In genomic region chr19:30391052-30391451, GRCh38 we compare ENCODE assay signal across 1 cellular context.
TF ChIP-seq lines count a peak whose summit lies in the region.

No MANE protein-coding gene starts in this region.

TF ChIP-seq in GM23338, 12 proteins besides CTCF, POLR2A, EP300 and RAD21 (continued from another document):
- TF ChIP-seq, protein P1, sequence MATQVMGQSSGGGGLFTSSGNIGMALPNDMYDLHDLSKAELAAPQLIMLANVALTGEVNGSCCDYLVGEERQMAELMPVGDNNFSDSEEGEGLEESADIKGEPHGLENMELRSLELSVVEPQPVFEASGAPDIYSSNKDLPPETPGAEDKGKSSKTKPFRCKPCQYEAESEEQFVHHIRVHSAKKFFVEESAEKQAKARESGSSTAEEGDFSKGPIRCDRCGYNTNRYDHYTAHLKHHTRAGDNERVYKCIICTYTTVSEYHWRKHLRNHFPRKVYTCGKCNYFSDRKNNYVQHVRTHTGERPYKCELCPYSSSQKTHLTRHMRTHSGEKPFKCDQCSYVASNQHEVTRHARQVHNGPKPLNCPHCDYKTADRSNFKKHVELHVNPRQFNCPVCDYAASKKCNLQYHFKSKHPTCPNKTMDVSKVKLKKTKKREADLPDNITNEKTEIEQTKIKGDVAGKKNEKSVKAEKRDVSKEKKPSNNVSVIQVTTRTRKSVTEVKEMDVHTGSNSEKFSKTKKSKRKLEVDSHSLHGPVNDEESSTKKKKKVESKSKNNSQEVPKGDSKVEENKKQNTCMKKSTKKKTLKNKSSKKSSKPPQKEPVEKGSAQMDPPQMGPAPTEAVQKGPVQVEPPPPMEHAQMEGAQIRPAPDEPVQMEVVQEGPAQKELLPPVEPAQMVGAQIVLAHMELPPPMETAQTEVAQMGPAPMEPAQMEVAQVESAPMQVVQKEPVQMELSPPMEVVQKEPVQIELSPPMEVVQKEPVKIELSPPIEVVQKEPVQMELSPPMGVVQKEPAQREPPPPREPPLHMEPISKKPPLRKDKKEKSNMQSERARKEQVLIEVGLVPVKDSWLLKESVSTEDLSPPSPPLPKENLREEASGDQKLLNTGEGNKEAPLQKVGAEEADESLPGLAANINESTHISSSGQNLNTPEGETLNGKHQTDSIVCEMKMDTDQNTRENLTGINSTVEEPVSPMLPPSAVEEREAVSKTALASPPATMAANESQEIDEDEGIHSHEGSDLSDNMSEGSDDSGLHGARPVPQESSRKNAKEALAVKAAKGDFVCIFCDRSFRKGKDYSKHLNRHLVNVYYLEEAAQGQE (IDR thresholded peaks at IDR 0.05; ENCODE audit: unreplicated experiment): no peak
- TF ChIP-seq STAT1 (IDR thresholded peaks at IDR 0.05; ENCODE audit: unreplicated experiment) (no peak), EZH2phosphoT487 (IDR thresholded peaks at IDR 0.05; ENCODE audit: unreplicated experiment) (no peak), ZNF462 (CRISPR knock-in tag; IDR thresholded peaks at IDR 0.05) (no peak), POLR2AphosphoS5 (IDR thresholded peaks at IDR 0.05; ENCODE audit: low read depth) (no peak), EZH2 (IDR thresholded peaks at IDR 0.05; ENCODE audit: low read depth, unreplicated experiment) (no peak)
- TF ChIP-seq, protein P2, sequence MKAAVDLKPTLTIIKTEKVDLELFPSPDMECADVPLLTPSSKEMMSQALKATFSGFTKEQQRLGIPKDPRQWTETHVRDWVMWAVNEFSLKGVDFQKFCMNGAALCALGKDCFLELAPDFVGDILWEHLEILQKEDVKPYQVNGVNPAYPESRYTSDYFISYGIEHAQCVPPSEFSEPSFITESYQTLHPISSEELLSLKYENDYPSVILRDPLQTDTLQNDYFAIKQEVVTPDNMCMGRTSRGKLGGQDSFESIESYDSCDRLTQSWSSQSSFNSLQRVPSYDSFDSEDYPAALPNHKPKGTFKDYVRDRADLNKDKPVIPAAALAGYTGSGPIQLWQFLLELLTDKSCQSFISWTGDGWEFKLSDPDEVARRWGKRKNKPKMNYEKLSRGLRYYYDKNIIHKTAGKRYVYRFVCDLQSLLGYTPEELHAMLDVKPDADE (IDR thresholded peaks at IDR 0.05): no peak
